Comparison of ENCODE assay signal across 34 cellular contexts in genomic region chr3:32696523-32696922, GRCh38.
"Had no signal": no experiment of that assay in that cellular context is flagged by ENCODE, and none has a peak within 500 bp of the region (broad histone marks: within the 10 kb centered on the region; RNA-seq: fewer than 3 reads in every experiment).

No MANE protein-coding gene starts in this region.

- H3K9me3 ChIP-seq: MG63 had no signal

- DNase-seq: Karpas-422, Kasumi-1, MG63, MM.1S, MV-4-11, NCI-H1048, NCI-H1092, NCI-H1092 treated with DMSO at 0.1 percent for 48 hours, NCI-H1105, NCI-H1105 treated with DMSO at 0.1 percent for 48 hours, NCI-H1417, NCI-H1417 treated with DMSO at 0.1 percent for 48 hours, NCI-H1436, NCI-H1436 treated with DMSO at 0.1 percent for 48 hours, NCI-H146, NCI-H1694, NCI-H1694 treated with DMSO at 0.1 percent for 48 hours, NCI-H187, NCI-H187 treated with DMSO at 0.1 percent for 48 hours, NCI-H1930, NCI-H2029, NCI-H2081, NCI-H2081 treated with DMSO at 0.1 percent for 48 hours, NCI-H2107, NCI-H2171, NCI-H2171 treated with DMSO at 0.1 percent for 48 hours, NCI-H2227 treated with DMSO at 0.1 percent for 48 hours, NCI-H226, NCI-H345, NCI-H446, NCI-H446 treated with DMSO at 0.1 percent for 48 hours, NCI-H510A, NCI-H510A treated with DMSO at 0.1 percent for 48 hours, NCI-H524 had no signal

- H3K36me3 ChIP-seq: MG63 had no signal

- H3K27me3 ChIP-seq: MG63 had no signal

- H3K4me3 ChIP-seq: MG63 had no signal
